In the genomic region with DNA sequence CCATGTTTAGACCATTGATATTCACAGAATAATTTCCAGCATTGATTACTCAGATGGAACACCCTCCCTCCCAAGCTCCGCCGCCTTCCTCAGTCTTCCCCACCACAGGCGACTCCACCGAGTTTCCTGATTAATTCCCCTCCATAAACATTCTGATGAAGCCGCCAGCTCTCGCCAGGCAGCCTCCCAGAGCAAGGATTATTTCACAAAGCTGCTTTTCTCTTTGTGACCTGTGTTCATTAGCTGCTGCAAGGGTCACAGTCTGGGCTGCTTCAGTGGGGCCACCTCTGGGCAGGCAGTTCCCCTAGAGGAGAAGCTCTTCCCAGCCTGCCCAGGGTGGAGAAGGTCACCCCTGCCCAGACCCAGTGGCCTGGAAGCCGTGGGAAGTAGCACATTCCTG, we compare ENCODE assay signal across 22 cellular contexts. TPM values are rescaled to one million over a fixed set of nuclear protein-coding genes. Genes with fewer than 3 reads are reported as not detected.
DNase-seq lines count a peak whose midpoint lies in the region; ATAC-seq, FAIRE-seq and TF ChIP-seq lines count a peak whose summit lies in the region.
"Had no signal": no experiment of that assay in that cellular context is flagged by ENCODE, and none has a peak within 500 bp of the region (broad histone marks: within the 10 kb centered on the region; RNA-seq: fewer than 3 reads in every experiment).

No MANE protein-coding gene starts in this region.

- peaks cover 4% of the 10 kb centered on the region for H3K9me3 Mint-ChIP-seq in chondrocyte (ENCODE audit: low read depth)
- no peaks in the 10 kb centered on the region for H3K9me3 Mint-ChIP-seq in activated T-cell treated with anti-CD3 and anti-CD28 coated beads, Interleukin-2, amount 50 U/mL, for 24 hours

- H3K4me1 Mint-ChIP-seq in chondrocyte (ENCODE audit: low read depth), result no peaks in the 10 kb centered on the region
- H3K4me1 Mint-ChIP-seq in activated T-cell treated with anti-CD3 and anti-CD28 coated beads, Interleukin-2, amount 50 U/mL, for 24 hours (ENCODE audit: low read depth), result no peaks in the 10 kb centered on the region
- H3K4me1 Mint-ChIP-seq: CD4-positive, CD25-positive, alpha-beta regulatory T cell; CD8-positive, alpha-beta memory T cell; IgD-negative memory B cell had no signal

- TF ChIP-seq CTCF in D721Med (IDR thresholded peaks at IDR 0.05; ENCODE audit: insufficient read depth, missing control alignments) (no peak), chondrocyte (IDR thresholded peaks at IDR 0.05) (no peak)

- H3K27me3 Mint-ChIP-seq in chondrocyte (ENCODE audit: low read depth), result peaks cover 76% of the 10 kb centered on the region
- H3K27me3 Mint-ChIP-seq in activated T-cell treated with anti-CD3 and anti-CD28 coated beads, Interleukin-2, amount 50 U/mL, for 24 hours, result peaks cover 38% of the 10 kb centered on the region

- H3K36me3 Mint-ChIP-seq in chondrocyte (ENCODE audit: low read depth), result no peaks in the 10 kb centered on the region
- H3K36me3 Mint-ChIP-seq in activated T-cell treated with anti-CD3 and anti-CD28 coated beads, Interleukin-2, amount 50 U/mL, for 24 hours (ENCODE audit: low read depth), result no peaks in the 10 kb centered on the region
- H3K36me3 Mint-ChIP-seq: CD4-positive, CD25-positive, alpha-beta regulatory T cell; IgD-negative memory B cell had no signal

- DNase-seq in D721Med (ENCODE audit: insufficient read length, low spot score) (peak; percentile 79), NCI-H82 (lab: John Stamatoyannopoulos, UW) (peak; percentile 83), chondrocyte (ENCODE audit: low spot score) (peak; percentile 62)
- DNase-seq in activated T-cell treated with anti-CD3 and anti-CD28 coated beads, Interleukin-2, amount 50 U/mL, for 24 hours, result no peak
- DNase-seq: ACHN; BE2C; C1 segment of cervical spinal cord; CD4-positive, CD25-positive, alpha-beta regulatory T cell; CD8-positive, alpha-beta memory T cell; COR-L47; DMS153; DMS79; GDM1; H9 had no signal

- no peak overlapping the region for H3K27ac Mint-ChIP-seq in chondrocyte (ENCODE audit: unreplicated experiment)
- H3K27ac Mint-ChIP-seq in activated T-cell treated with anti-CD3 and anti-CD28 coated beads, Interleukin-2, amount 50 U/mL, for 24 hours, result no peak overlapping the region
- H3K27ac Mint-ChIP-seq: CD4-positive, CD25-positive, alpha-beta regulatory T cell; H9; IgD-negative memory B cell had no signal

- no peak overlapping the region for H3K4me3 Mint-ChIP-seq in chondrocyte (ENCODE audit: unreplicated experiment)
- H3K4me3 Mint-ChIP-seq in activated T-cell treated with anti-CD3 and anti-CD28 coated beads, Interleukin-2, amount 50 U/mL, for 24 hours, result no peak overlapping the region
- H3K4me3 Mint-ChIP-seq: CD4-positive, CD25-positive, alpha-beta regulatory T cell; CD8-positive, alpha-beta memory T cell; H9; IgD-negative memory B cell had no signal

- no peak for FAIRE-seq in D721Med (lab: Jason Lieb, UNC)
- FAIRE-seq: A204.1, GM12892, GM18507, H1, HepG2 had no signal

- ATAC-seq in GM21367 (IDR thresholded peaks at IDR 0.05; ENCODE audit: unreplicated experiment) (no peak), GM21381 (IDR thresholded peaks at IDR 0.05; ENCODE audit: unreplicated experiment) (no peak)
- ATAC-seq: HepG2 had no signal

RNA-seq across cellular contexts. Expression of a gene that starts 58.3 kb away (rescaled TPM):
- total RNA-seq in chondrocyte, result 65.4 to 77.3 TPM (median 73.1 TPM) in 3 replicates
